9 cellular contexts compared by ENCODE assay signal in the genomic region with DNA sequence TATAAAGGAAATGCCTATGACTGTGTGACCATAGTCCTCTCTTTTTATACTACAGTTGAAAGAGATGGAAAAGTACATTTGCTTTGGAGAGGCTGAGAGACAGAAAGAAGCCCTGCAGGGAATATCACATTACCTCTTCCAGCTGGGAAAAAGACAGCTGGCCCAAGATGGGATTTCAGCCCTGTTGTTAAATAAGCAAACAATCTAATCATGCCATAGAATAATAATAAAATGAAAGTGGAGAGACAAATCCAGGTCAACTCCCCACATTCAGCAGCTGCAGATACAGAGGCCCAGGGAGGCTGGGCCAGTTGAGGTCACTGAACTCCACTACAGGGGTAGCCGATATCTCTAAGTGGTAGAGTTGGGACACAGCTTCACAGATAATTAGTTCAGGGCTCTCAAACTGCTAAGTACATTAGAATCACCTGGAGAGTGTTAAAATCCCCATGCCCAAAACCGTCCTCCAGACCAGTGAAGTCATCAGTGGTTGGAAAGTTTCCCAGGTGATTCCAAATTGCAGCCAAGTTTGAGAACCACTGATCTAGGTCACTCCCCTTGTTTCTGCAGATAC.
DNase-seq lines count a peak whose midpoint lies in the region; ATAC-seq and TF ChIP-seq lines count a peak whose summit lies in the region.
"Had no signal": no experiment of that assay in that cellular context is flagged by ENCODE, and none has a peak within 500 bp of the region (broad histone marks: within the 10 kb centered on the region; RNA-seq: fewer than 3 reads in every experiment).

No MANE protein-coding gene starts in this region.

- peak overlapping the region; percentile 56; the same call in 1 of the 2 replicates for H2AFZ ChIP-seq in GM23338

- H3K9me2 ChIP-seq in GM23338 (ENCODE audit: insufficient read depth) = no peaks in the 10 kb centered on the region

- 39 to 44% methylated on average over 2 of the region's 2 CpGs for WGBS in esophagus squamous epithelium, 2 donors

- intact Hi-C loops in esophagus squamous epithelium (cut with DNase I) = no loop called here
- intact Hi-C loops in activated naive CD4-positive, alpha-beta T cell treated with anti-CD3 and anti-CD28 coated beads for 36 hours (cut with micrococcal nuclease) = no loop called here

- no peaks in the 10 kb centered on the region for H3K9me3 ChIP-seq in esophagus squamous epithelium

- TF ChIP-seq CTCF in GM23338 (conservative IDR thresholded peaks at IDR 0.05; ENCODE audit: low read depth in 2 of 2) (no peak), esophagus squamous epithelium (IDR thresholded peaks at IDR 0.05) (no peak)

- DNase-seq in GM23338 (ENCODE audit: low spot score) (no peak), NCI-H524 (lab: John Stamatoyannopoulos, UW) (peak; percentile 50 to 83), esophagus squamous epithelium (lab: John Stamatoyannopoulos, UW) (no peak), pons (ENCODE audit: low spot score) (peak; percentile 32), DMS114 treated with DMSO at 0.1 percent for 48 hours (lab: John Stamatoyannopoulos, UW; ENCODE audit: unreplicated experiment) (no peak), foreskin melanocyte (no peak)
- no peak for DNase-seq in activated naive CD4-positive, alpha-beta T cell treated with anti-CD3 and anti-CD28 coated beads for 36 hours
- DNase-seq: stimulated activated naive B cell treated with anti-CD40 and anti-IgM and Interleukin-4, amounts not matched to agents 10 μg/mL and 1 μg/mL and 100 μg/mL, for 72 hours had no signal

- H3K36me3 Mint-ChIP-seq in GM23338 (ENCODE audit: low read depth) = no peaks in the 10 kb centered on the region
- no peaks in the 10 kb centered on the region for H3K36me3 Mint-ChIP-seq in activated naive CD4-positive, alpha-beta T cell treated with anti-CD3 and anti-CD28 coated beads for 36 hours (ENCODE audit: low read depth)

- H3K27me3 Mint-ChIP-seq in GM23338 (ENCODE audit: insufficient read depth, low read depth, poor library complexity) = peaks cover 4% of the 10 kb centered on the region
- H3K27me3 Mint-ChIP-seq in activated naive CD4-positive, alpha-beta T cell treated with anti-CD3 and anti-CD28 coated beads for 36 hours (ENCODE audit: low read depth) = no peaks in the 10 kb centered on the region
- H3K27me3 Mint-ChIP-seq: stimulated activated naive B cell treated with anti-CD40 and anti-IgM and Interleukin-4, amounts not matched to agents 10 μg/mL and 1 μg/mL and 100 μg/mL, for 72 hours had no signal

- no peak overlapping the region for H3K27ac Mint-ChIP-seq in GM23338
- no peak overlapping the region for H3K27ac Mint-ChIP-seq in activated naive CD4-positive, alpha-beta T cell treated with anti-CD3 and anti-CD28 coated beads for 36 hours
- H3K27ac Mint-ChIP-seq: stimulated activated naive B cell treated with anti-CD40 and anti-IgM and Interleukin-4, amounts not matched to agents 10 μg/mL and 1 μg/mL and 100 μg/mL, for 72 hours had no signal

- no peaks in the 10 kb centered on the region for H3F3A ChIP-seq in GM23338 (replicated peaks; ENCODE audit: low read depth)

- H3K4me3 ChIP-seq in GM23338 (no peak overlapping the region), esophagus squamous epithelium (no peak overlapping the region)

- no peak overlapping the region for H3K4me3 Mint-ChIP-seq in GM23338
- H3K4me3 Mint-ChIP-seq in activated naive CD4-positive, alpha-beta T cell treated with anti-CD3 and anti-CD28 coated beads for 36 hours = no peak overlapping the region
- H3K4me3 Mint-ChIP-seq: stimulated activated naive B cell treated with anti-CD40 and anti-IgM and Interleukin-4, amounts not matched to agents 10 μg/mL and 1 μg/mL and 100 μg/mL, for 72 hours had no signal

- H3K4me2 ChIP-seq in GM23338 = peak overlapping the region; percentile 1; the same call in 1 of the 2 replicates

- no peaks in the 10 kb centered on the region for H3K79me2 ChIP-seq in GM23338 (replicated peaks; ENCODE audit: insufficient read depth)

- ATAC-seq in GM23338 = peak; percentile 37
- no peak for ATAC-seq in GM21360 (IDR thresholded peaks at IDR 0.05; ENCODE audit: unreplicated experiment)
- ATAC-seq: stimulated activated naive B cell treated with anti-CD40 and anti-IgM and Interleukin-4, amounts not matched to agents 10 μg/mL and 1 μg/mL and 100 μg/mL, for 72 hours had no signal

- peaks cover 24% of the 10 kb centered on the region for H3K4me1 Mint-ChIP-seq in GM23338
- H3K4me1 Mint-ChIP-seq in activated naive CD4-positive, alpha-beta T cell treated with anti-CD3 and anti-CD28 coated beads for 36 hours (ENCODE audit: low read depth) = no peaks in the 10 kb centered on the region

- H3K27ac ChIP-seq in GM23338 (ENCODE audit: low read depth) = no peak overlapping the region
- H3K27ac ChIP-seq in esophagus squamous epithelium = peak overlapping the region in 3 of 4 donors; percentile 14 to 66 (median 54)

- no peaks in the 10 kb centered on the region for H4K20me1 ChIP-seq in GM23338 (replicated peaks; ENCODE audit: insufficient read depth)

- H3K27me3 ChIP-seq in GM23338 (ENCODE audit: insufficient read depth) (no peaks in the 10 kb centered on the region), esophagus squamous epithelium (no peaks in the 10 kb centered on the region)

- CTCF ChIA-PET in activated naive CD4-positive, alpha-beta T cell treated with anti-CD3 and anti-CD28 coated beads for 36 hours (lab: Charles Lee) = interaction anchor here (0.6 to 1.2 kb wide), 3 partner anchors 10 to 185 kb away, joined by 3 to 5 read pairs (median 4); no protein-coding TSS in a partner anchor

- no peaks in the 10 kb centered on the region for H3K9me3 Mint-ChIP-seq in GM23338
- H3K9me3 Mint-ChIP-seq in activated naive CD4-positive, alpha-beta T cell treated with anti-CD3 and anti-CD28 coated beads for 36 hours = no peaks in the 10 kb centered on the region

- H3K4me1 ChIP-seq in GM23338 (ENCODE audit: insufficient read depth) (peaks cover 15% of the 10 kb centered on the region), esophagus squamous epithelium (peaks cover 0 to 22% (median 4%) of the 10 kb centered on the region in 3 donors)

- H3K36me3 ChIP-seq in GM23338 (ENCODE audit: insufficient read depth) (no peaks in the 10 kb centered on the region), esophagus squamous epithelium (no peaks in the 10 kb centered on the region)

- no peak for TF ChIP-seq POLR2A in esophagus squamous epithelium (IDR thresholded peaks at IDR 0.05)

TF ChIP-seq in GM23338, 12 proteins besides CTCF, POLR2A, EP300 and RAD21 (continues in another document):
- TF ChIP-seq, protein P1, sequence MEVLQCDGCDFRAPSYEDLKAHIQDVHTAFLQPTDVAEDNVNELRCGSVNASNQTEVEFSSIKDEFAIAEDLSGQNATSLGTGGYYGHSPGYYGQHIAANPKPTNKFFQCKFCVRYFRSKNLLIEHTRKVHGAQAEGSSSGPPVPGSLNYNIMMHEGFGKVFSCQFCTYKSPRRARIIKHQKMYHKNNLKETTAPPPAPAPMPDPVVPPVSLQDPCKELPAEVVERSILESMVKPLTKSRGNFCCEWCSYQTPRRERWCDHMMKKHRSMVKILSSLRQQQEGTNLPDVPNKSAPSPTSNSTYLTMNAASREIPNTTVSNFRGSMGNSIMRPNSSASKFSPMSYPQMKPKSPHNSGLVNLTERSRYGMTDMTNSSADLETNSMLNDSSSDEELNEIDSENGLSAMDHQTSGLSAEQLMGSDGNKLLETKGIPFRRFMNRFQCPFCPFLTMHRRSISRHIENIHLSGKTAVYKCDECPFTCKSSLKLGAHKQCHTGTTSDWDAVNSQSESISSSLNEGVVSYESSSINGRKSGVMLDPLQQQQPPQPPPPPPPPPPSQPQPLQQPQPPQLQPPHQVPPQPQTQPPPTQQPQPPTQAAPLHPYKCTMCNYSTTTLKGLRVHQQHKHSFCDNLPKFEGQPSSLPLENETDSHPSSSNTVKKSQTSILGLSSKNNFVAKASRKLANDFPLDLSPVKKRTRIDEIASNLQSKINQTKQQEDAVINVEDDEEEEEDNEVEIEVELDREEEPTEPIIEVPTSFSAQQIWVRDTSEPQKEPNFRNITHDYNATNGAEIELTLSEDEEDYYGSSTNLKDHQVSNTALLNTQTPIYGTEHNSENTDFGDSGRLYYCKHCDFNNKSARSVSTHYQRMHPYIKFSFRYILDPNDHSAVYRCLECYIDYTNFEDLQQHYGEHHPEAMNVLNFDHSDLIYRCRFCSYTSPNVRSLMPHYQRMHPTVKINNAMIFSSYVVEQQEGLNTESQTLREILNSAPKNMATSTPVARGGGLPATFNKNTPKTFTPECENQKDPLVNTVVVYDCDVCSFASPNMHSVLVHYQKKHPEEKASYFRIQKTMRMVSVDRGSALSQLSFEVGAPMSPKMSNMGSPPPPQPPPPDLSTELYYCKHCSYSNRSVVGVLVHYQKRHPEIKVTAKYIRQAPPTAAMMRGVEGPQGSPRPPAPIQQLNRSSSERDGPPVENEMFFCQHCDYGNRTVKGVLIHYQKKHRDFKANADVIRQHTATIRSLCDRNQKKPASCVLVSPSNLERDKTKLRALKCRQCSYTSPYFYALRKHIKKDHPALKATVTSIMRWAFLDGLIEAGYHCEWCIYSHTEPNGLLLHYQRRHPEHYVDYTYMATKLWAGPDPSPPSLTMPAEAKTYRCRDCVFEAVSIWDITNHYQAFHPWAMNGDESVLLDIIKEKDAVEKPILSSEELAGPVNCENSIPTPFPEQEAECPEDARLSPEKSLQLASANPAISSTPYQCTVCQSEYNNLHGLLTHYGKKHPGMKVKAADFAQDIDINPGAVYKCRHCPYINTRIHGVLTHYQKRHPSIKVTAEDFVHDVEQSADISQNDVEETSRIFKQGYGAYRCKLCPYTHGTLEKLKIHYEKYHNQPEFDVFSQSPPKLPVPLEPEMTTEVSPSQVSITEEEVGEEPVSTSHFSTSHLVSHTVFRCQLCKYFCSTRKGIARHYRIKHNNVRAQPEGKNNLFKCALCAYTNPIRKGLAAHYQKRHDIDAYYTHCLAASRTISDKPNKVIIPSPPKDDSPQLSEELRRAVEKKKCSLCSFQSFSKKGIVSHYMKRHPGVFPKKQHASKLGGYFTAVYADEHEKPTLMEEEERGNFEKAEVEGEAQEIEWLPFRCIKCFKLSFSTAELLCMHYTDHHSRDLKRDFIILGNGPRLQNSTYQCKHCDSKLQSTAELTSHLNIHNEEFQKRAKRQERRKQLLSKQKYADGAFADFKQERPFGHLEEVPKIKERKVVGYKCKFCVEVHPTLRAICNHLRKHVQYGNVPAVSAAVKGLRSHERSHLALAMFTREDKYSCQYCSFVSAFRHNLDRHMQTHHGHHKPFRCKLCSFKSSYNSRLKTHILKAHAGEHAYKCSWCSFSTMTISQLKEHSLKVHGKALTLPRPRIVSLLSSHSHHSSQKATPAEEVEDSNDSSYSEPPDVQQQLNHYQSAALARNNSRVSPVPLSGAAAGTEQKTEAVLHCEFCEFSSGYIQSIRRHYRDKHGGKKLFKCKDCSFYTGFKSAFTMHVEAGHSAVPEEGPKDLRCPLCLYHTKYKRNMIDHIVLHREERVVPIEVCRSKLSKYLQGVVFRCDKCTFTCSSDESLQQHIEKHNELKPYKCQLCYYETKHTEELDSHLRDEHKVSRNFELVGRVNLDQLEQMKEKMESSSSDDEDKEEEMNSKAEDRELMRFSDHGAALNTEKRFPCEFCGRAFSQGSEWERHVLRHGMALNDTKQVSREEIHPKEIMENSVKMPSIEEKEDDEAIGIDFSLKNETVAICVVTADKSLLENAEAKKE (CRISPR knock-in tag; IDR thresholded peaks at IDR 0.05) = no peak
- TF ChIP-seq STAT1 (IDR thresholded peaks at IDR 0.05; ENCODE audit: unreplicated experiment) (no peak), EZH2 (IDR thresholded peaks at IDR 0.05; ENCODE audit: low read depth, unreplicated experiment) (no peak)

Comparison
In these comparisons a context has a peak if more than half of its experiments do, and no peak if none do; other contexts are left out.
1. DNase-seq: peak in NCI-H524 (2 of 2) and pons (single experiment); none in GM23338 (single experiment), esophagus squamous epithelium (single experiment), activated naive CD4-positive, alpha-beta T cell treated with anti-CD3 and anti-CD28 coated beads for 36 hours (single experiment), DMS114 treated with DMSO at 0.1 percent for 48 hours (single experiment) and foreskin melanocyte (single experiment).